ENCODE assay signal across 20 cellular contexts in the genomic region with DNA sequence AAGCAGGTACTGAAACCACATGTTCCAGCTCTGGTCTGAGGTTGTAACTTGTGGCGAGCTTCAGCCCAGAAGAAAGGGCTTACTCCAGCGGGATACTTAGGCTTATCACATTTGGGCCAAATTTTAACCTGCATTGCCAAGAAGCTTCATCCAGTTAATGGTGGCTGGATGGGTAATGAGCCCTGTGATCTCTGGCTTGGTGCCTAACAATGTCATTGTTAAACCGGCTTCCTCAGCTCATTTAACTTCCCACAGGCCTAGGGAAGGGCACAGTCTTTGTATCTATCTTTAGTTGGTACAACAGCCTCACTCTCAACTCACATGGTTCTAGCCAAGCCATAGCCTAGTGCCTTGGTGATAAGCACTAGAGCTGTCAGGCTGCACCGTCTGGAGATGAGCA. TPM values are rescaled to one million over a fixed set of nuclear protein-coding genes. Genes with fewer than 3 reads are reported as not detected.
A peak's percentile ranks its signal among the peaks of the same experiment; 100 is the strongest.
DNase-seq lines count a peak whose midpoint lies in the region; ATAC-seq and TF ChIP-seq lines count a peak whose summit lies in the region.
"Had no signal": no experiment of that assay in that cellular context is flagged by ENCODE, and none has a peak within 500 bp of the region (broad histone marks: within the 10 kb centered on the region; RNA-seq: fewer than 3 reads in every experiment).

No MANE protein-coding gene starts in this region.

- no peaks in the 10 kb centered on the region for H3K9me3 ChIP-seq in right atrium auricular region
- H3K9me3 ChIP-seq in skeletal muscle tissue (ENCODE audit: control insufficient read depth in 3 of 3, low read length in 3 of 3) = no peaks in the 10 kb centered on the region
- H3K9me3 ChIP-seq: A549, esophagus muscularis mucosa, HAP-1 had no signal

- H3K4me3 ChIP-seq in right atrium auricular region (no peak overlapping the region), skeletal muscle tissue (ENCODE audit: low read length in 3 of 3) (peak overlapping the region in 1 of 3 donors; percentile 11)
- H3K4me3 ChIP-seq: A549, esophagus muscularis mucosa, HAP-1 had no signal

- H3K4me1 ChIP-seq in right atrium auricular region = peaks cover 0 to 11% of the 10 kb centered on the region in 2 donors
- peaks cover 18 to 44% (median 22%) of the 10 kb centered on the region in 3 donors for H3K4me1 ChIP-seq in skeletal muscle tissue (ENCODE audit: control insufficient read depth in 3 of 3, insufficient read depth in 3 of 3, low read length in 3 of 3)
- H3K4me1 ChIP-seq: HAP-1 had no signal

- no peak for TF ChIP-seq CTCF in right atrium auricular region (IDR thresholded peaks at IDR 0.05)

- H3K27me3 ChIP-seq in right atrium auricular region = no peaks in the 10 kb centered on the region
- no peaks in the 10 kb centered on the region for H3K27me3 ChIP-seq in skeletal muscle tissue (ENCODE audit: control insufficient read depth in 3 of 3, insufficient read depth in 3 of 3, low read length in 3 of 3)
- H3K27me3 ChIP-seq: esophagus muscularis mucosa had no signal

- H3K36me3 ChIP-seq in right atrium auricular region (no peaks in the 10 kb centered on the region), skeletal muscle tissue (ENCODE audit: control insufficient read depth in 3 of 3, insufficient read depth in 3 of 3, low read length in 3 of 3) (no peaks in the 10 kb centered on the region)
- H3K36me3 ChIP-seq: esophagus muscularis mucosa, HAP-1 had no signal

- ATAC-seq in GM18873 (IDR thresholded peaks at IDR 0.05; ENCODE audit: low FRiP score, unreplicated experiment) = no peak
- ATAC-seq: A549; activated CD4-positive, CD25-positive, alpha-beta regulatory T cell treated with anti-CD3 and anti-CD28 coated beads, Interleukin-2, amount 50 U/mL, for 24 hours; stimulated activated naive B cell treated with anti-CD40 and anti-IgM and Interleukin-4, amounts not matched to agents 10 μg/mL and 1 μg/mL and 100 μg/mL, for 72 hours had no signal

- peak; percentile 5 for DNase-seq in NCI-H1105 treated with DMSO at 0.1 percent for 48 hours (lab: John Stamatoyannopoulos, UW)
- DNase-seq in NCI-H1105 (lab: John Stamatoyannopoulos, UW) = no peak
- peak; percentile 90 for DNase-seq in astrocyte of the hippocampus (ENCODE audit: low read depth, low spot score)
- DNase-seq in right atrium auricular region (ENCODE audit: low spot score) = no peak
- DNase-seq in NCI-H524 treated with DMSO at 0.1 percent for 48 hours (lab: John Stamatoyannopoulos, UW) = no peak
- no peak for DNase-seq in SHP77 (lab: John Stamatoyannopoulos, UW)
- DNase-seq: activated naive CD8-positive, alpha-beta T cell treated with anti-CD3 and anti-CD28 coated beads, Interleukin-2, amount 10 ng/mL, durations not matched to agents 7 days and 5 days; cerebellar nuclear complex; NCI-H1436 treated with DMSO at 0.1 percent for 48 hours; NCI-H510A treated with DMSO at 0.1 percent for 48 hours; nephron progenitor cell; stimulated activated naive B cell treated with anti-CD40 and anti-IgM and Interleukin-4, amounts not matched to agents 10 μg/mL and 1 μg/mL and 100 μg/mL, for 72 hours had no signal

- H3K9ac ChIP-seq in skeletal muscle tissue (ENCODE audit: low read depth in 1 of 3, low read length in 3 of 3) = peak overlapping the region in 1 of 3 donors; percentile 7

- H3K27ac ChIP-seq in right atrium auricular region (peak overlapping the region; percentile 67 to 84), skeletal muscle tissue (ENCODE audit: low read depth, low read length) (peak overlapping the region; percentile 80)
- H3K27ac ChIP-seq: A549, esophagus muscularis mucosa had no signal

RNA-seq across cellular contexts. Expression of gene CCDC190, which starts 43.6 kb away (rescaled TPM):
- total RNA-seq in right atrium auricular region = under 1 TPM; 0.28 to 0.33 TPM
- 3.1 TPM for total RNA-seq in skeletal muscle tissue
- total RNA-seq: activated naive CD8-positive, alpha-beta T cell treated with anti-CD3 and anti-CD28 coated beads, Interleukin-2, amount 10 ng/mL, durations not matched to agents 7 days and 5 days; liver; T-helper 1 cell treated with Interleukin-12 subunit alpha and Interleukin-12 subunit beta and Interleukin-4 antibody, amounts not matched to agents 30 ng/mL and 1 ng/mL, for 36 hours had no signal

Comparison
In these comparisons a context has a peak if more than half of its experiments do, and no peak if none do; other contexts are left out.
1. DNase-seq: peak in NCI-H1105 treated with DMSO at 0.1 percent for 48 hours (single experiment) and astrocyte of the hippocampus (single experiment); none in NCI-H1105 (single experiment), right atrium auricular region (single experiment), NCI-H524 treated with DMSO at 0.1 percent for 48 hours (single experiment) and SHP77 (0 of 2).